Comparison of ENCODE assay signal across 8 cellular contexts in the genomic region with DNA sequence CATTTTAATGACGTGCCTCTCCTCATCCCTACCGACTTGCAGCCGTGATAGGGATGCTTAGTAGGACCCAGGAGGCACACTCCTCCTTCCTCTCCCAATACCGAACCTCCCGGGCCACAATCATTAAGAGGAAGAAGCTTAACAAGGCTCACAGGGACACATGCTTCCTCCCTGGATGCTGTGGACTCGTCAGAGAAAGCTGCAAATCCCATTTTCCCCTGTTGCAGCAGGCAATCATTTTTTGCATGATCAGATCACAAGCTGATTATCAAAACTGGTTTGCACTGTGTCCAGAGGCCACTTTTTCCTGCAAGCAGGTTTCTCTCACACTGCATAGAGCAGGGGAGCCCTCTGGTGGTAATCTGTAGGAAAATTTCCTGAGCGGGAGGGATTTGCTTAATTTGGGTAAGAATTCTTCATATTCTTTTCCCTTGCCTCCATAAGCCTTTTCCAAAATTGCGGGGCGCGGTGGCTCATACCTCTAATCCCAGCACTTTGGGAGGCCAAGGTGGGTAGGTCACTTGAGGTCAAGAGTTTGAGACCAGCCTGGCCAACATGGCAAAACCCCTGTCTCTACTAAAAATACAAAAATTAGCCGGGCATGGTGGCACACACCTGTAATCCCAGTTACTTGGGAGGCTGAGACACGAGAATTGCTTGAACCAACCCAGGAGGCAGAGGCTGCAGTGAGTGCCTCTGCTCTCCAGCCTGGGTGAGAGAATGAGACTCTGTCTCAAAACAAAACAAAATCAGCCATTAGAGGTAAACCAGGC. TPM values are rescaled to one million over a fixed set of nuclear protein-coding genes. Genes with fewer than 3 reads are reported as not detected.
A peak's percentile ranks its signal among the peaks of the same experiment; 100 is the strongest.
DNase-seq lines count a peak whose midpoint lies in the region; ATAC-seq and TF ChIP-seq lines count a peak whose summit lies in the region.

No MANE protein-coding gene starts in this region.

- H4K20me1 ChIP-seq in GM23248 (ENCODE audit: insufficient read depth) = no peaks in the 10 kb centered on the region

- H3K9me3 ChIP-seq in GM23248 (ENCODE audit: low read depth) = no peaks in the 10 kb centered on the region

- peak overlapping the region; percentile 68 for H2AFZ ChIP-seq in GM23248

- no peaks in the 10 kb centered on the region for H3K27me3 ChIP-seq in GM23248 (replicated peaks; ENCODE audit: insufficient read depth)

- no peaks in the 10 kb centered on the region for H3K4me1 ChIP-seq in GM23248 (ENCODE audit: insufficient read depth)

- peak; percentile 86 for TF ChIP-seq CTCF in coronary artery (IDR thresholded peaks at IDR 0.05)

- H3K27ac ChIP-seq in GM23248 = no peak overlapping the region
- H3K27ac ChIP-seq in coronary artery = no peak overlapping the region

- in situ Hi-C loops in GM23248 (cut with MboI) = loop anchor here (25.0 kb wide), 1 partner anchor 409 kb away; a partner anchor contains a TSS

- intact Hi-C loops in left colon (cut with DNase I, micrococcal nuclease) = loop anchor here in 1 of 2 donors (10.0 kb wide), 1 partner anchor 251 kb away; a partner anchor contains a TSS

- DNase-seq in C1 segment of cervical spinal cord (lab: John Stamatoyannopoulos, UW) = peak in 10 of 14 donors; percentile 3 to 83 (median 18)
- peak; percentile 86 for DNase-seq in GM23248
- peak; percentile 41 for DNase-seq in NCI-H146 treated with DMSO at 0.1 percent for 48 hours (lab: John Stamatoyannopoulos, UW; ENCODE audit: unreplicated experiment)
- peak; percentile 11 for DNase-seq in T1000 (lab: John Stamatoyannopoulos, UW)
- no peak for DNase-seq in coronary artery (ENCODE audit: low spot score)
- DNase-seq in left colon = peak; percentile 32 to 39
- DNase-seq in stimulated activated CD4-positive, alpha-beta T cell treated with anti-CD3 and anti-CD28 coated beads, Interleukin-4, amount 100 ng/mL, for 24 hours = peak; percentile 48

- H3K4me3 ChIP-seq in GM23248 = peak overlapping the region; percentile 59
- peak overlapping the region; percentile 57 for H3K4me3 ChIP-seq in coronary artery

- H3F3A ChIP-seq in GM23248 (ENCODE audit: insufficient read depth) = no peaks in the 10 kb centered on the region

- WGBS in GM23248 (ENCODE audit: low coverage in 1 of 2, low lambda C conversion rate in 2 of 2, missing lambda C conversion rate in 2 of 2), 2 experiments = 11 to 13% methylated on average over 12 of the region's 12 CpGs

- H3K79me2 ChIP-seq in GM23248 (ENCODE audit: insufficient read depth) = no peaks in the 10 kb centered on the region

- no peaks in the 10 kb centered on the region for H3K9me2 ChIP-seq in GM23248 (ENCODE audit: insufficient read depth)

- H3K36me3 ChIP-seq in GM23248 (ENCODE audit: low read depth) = no peaks in the 10 kb centered on the region

- ATAC-seq in left colon (peak; percentile 89), HG02571 (IDR thresholded peaks at IDR 0.05; ENCODE audit: unreplicated experiment) (no peak)

- H3K4me2 ChIP-seq in GM23248 (ENCODE audit: unreplicated experiment) = peak overlapping the region; percentile 62

- H3K9ac ChIP-seq in GM23248 = no peak overlapping the region

RNA-seq across cellular contexts. Expression of a gene that starts 16.1 kb away (rescaled TPM):
- total RNA-seq in GM23248 (2014; rRNA removed; shearing (Covaris generic)) = not detected in 2 replicates
- polyA plus RNA-seq in GM23248 (2016; fragmentation: Nextera tagmentation; extraction: Ambion mirVana) = 0.08 and 0.16 TPM in 2 replicates
- under 1 TPM in 1 of 2 donors, not detected in 1; 0.42 TPM for total RNA-seq in left colon
